ENCODE assay signal across 24 cellular contexts in genomic region chr3:132064114-132064513, GRCh38. TPM values are rescaled to one million over a fixed set of nuclear protein-coding genes. Genes with fewer than 3 reads are reported as not detected.
DNase-seq lines count a peak whose midpoint lies in the region; ATAC-seq and TF ChIP-seq lines count a peak whose summit lies in the region.
"Had no signal": no experiment of that assay in that cellular context is flagged by ENCODE, and none has a peak within 500 bp of the region (broad histone marks: within the 10 kb centered on the region; RNA-seq: fewer than 3 reads in every experiment).

No MANE protein-coding gene starts in this region.

- TF ChIP-seq EP300 in upper lobe of left lung (IDR thresholded peaks at IDR 0.05), result no peak

- no peak overlapping the region for H2BK15ac ChIP-seq in H9 (ENCODE audit: low read depth, low read length)

- H2BK5ac ChIP-seq in H9 (ENCODE audit: insufficient read length, low read length), result no peak overlapping the region

- H4K20me1 ChIP-seq in H9 (ENCODE audit: control insufficient read depth, insufficient read depth, insufficient read length), result no peaks in the 10 kb centered on the region

- H4K91ac ChIP-seq in H9 (ENCODE audit: insufficient read length, low read depth, low read length), result no peak overlapping the region

- no peak overlapping the region for H3K14ac ChIP-seq in H9 (ENCODE audit: insufficient read depth, low read length)

- H2BK12ac ChIP-seq in H9 (ENCODE audit: insufficient read length, low read depth, low read length), result no peak overlapping the region

- peak; percentile 46 for DNase-seq in H9
- peak; percentile 56 for DNase-seq in ecto neural progenitor cell (ENCODE audit: low spot score)
- peak; percentile 29 for DNase-seq in iPS-NIHi11 (ENCODE audit: low spot score)
- no peak for DNase-seq in hepatic stellate cell (ENCODE audit: low spot score)
- no peak for DNase-seq in DMS53 (lab: John Stamatoyannopoulos, UW)
- no peak for DNase-seq in upper lobe of left lung
- DNase-seq: Caco-2; CD8-positive, alpha-beta T cell; DMS79; EL; GF-D8; GOT3; Kasumi-1; NCI-H1105 treated with DMSO at 0.1 percent for 48 hours; NCI-H146; NCI-H1930; NCI-H2107; NCI-H69; OCI-M1 had no signal

- H2BK120ac ChIP-seq in H9 (ENCODE audit: low read depth, low read length, poor library complexity, severe bottlenecking), result no peak overlapping the region

- no peak overlapping the region for H3K27ac Mint-ChIP-seq in H9
- H3K27ac Mint-ChIP-seq: B cell; CD8-positive, alpha-beta T cell had no signal

- H3K79me1 ChIP-seq in H9 (ENCODE audit: insufficient read depth, low read depth, low read length, poor library complexity, severe bottlenecking), result no peaks in the 10 kb centered on the region

- no peak overlapping the region for H3K9ac ChIP-seq in H9 (ENCODE audit: extremely low read depth, insufficient read length, low read length)

- no peaks in the 10 kb centered on the region; a peak in 2 of 5 replicates for H3K9me3 Mint-ChIP-seq in H9

- no peak for TF ChIP-seq CTCF in H9 (conservative IDR thresholded peaks at IDR 0.05)
- no peak for TF ChIP-seq CTCF in upper lobe of left lung (IDR thresholded peaks at IDR 0.05)

- H3K4me3 ChIP-seq in upper lobe of left lung, result no peak overlapping the region
- H3K4me3 ChIP-seq: K562 had no signal

- H3K4me3 Mint-ChIP-seq in H9, result no peak overlapping the region
- H3K4me3 Mint-ChIP-seq: B cell; CD8-positive, alpha-beta T cell had no signal

- H3K36me3 ChIP-seq in upper lobe of left lung, result no peaks in the 10 kb centered on the region

- peaks cover 39% of the 10 kb centered on the region for H3K27me3 Mint-ChIP-seq in H9 (ENCODE audit: low read depth)

- no peaks in the 10 kb centered on the region for H3K79me2 ChIP-seq in H9 (ENCODE audit: insufficient read depth, low read length)

- no peak overlapping the region for H3K27ac ChIP-seq in H9 (ENCODE audit: insufficient read length, low read depth, low read length)
- H3K27ac ChIP-seq in upper lobe of left lung, result no peak overlapping the region
- H3K27ac ChIP-seq: C4-2B had no signal

- no peak overlapping the region for H2AK5ac ChIP-seq in H9 (ENCODE audit: insufficient read length, low read length)

- H3K23ac ChIP-seq in H9 (ENCODE audit: insufficient read length, low read depth, low read length), result no peak overlapping the region

- no peak overlapping the region for H3K4me2 ChIP-seq in H9 (ENCODE audit: insufficient read depth, insufficient read length, low read length)

- H2AFZ ChIP-seq in H9 (ENCODE audit: low read length), result no peak overlapping the region

- no peaks in the 10 kb centered on the region for H3K9me3 ChIP-seq in H9 (ENCODE audit: control insufficient read depth, low read depth, low read length)
- H3K9me3 ChIP-seq in upper lobe of left lung, result no peaks in the 10 kb centered on the region
- H3K9me3 ChIP-seq: Caco-2 had no signal

- no peaks in the 10 kb centered on the region for H3K36me3 Mint-ChIP-seq in H9 (ENCODE audit: insufficient read depth in 1 of 3, low read depth in 3 of 3)
- H3K36me3 Mint-ChIP-seq: CD8-positive, alpha-beta T cell had no signal

- no peak overlapping the region for H3K18ac ChIP-seq in H9 (ENCODE audit: insufficient read length, low read depth, low read length)

- no peaks in the 10 kb centered on the region for H3K4me1 ChIP-seq in H9 (ENCODE audit: insufficient read depth, low read length)
- no peaks in the 10 kb centered on the region for H3K4me1 ChIP-seq in upper lobe of left lung
- H3K4me1 ChIP-seq: Caco-2 had no signal

- H3K4ac ChIP-seq in H9 (ENCODE audit: low read depth, low read length), result no peak overlapping the region

- no peak overlapping the region for H2BK20ac ChIP-seq in H9 (ENCODE audit: low read depth, low read length, poor library complexity, severe bottlenecking)

- H4K8ac ChIP-seq in H9 (replicated peaks; ENCODE audit: insufficient read length, low read depth, low read length), result no peak overlapping the region

- H3K56ac ChIP-seq in H9 (ENCODE audit: insufficient read length, low read depth, low read length), result no peak overlapping the region

- no peak for TF ChIP-seq POLR2A in upper lobe of left lung (IDR thresholded peaks at IDR 0.05)

- no peak overlapping the region for H4K5ac ChIP-seq in H9 (ENCODE audit: insufficient read length, low read depth, low read length)

- H3T11ph ChIP-seq in H9 (ENCODE audit: low read length), result no peak overlapping the region

- no CpG with 5 or more reads among the region's 4 CpGs for WGBS in H9 (ENCODE audit: extremely low coverage, insufficient read length, low lambda C conversion rate)
- WGBS in upper lobe of left lung, 2 donors, result 9 to 10% methylated on average over 4 of the region's 4 CpGs

- no peak for ATAC-seq in HG03175 (IDR thresholded peaks at IDR 0.05; ENCODE audit: unreplicated experiment)
- ATAC-seq in upper lobe of left lung (ENCODE audit: low FRiP score in 2 of 2), result no peak
- ATAC-seq: CD8-positive, alpha-beta T cell; K562; SK-N-SH treated with all-trans-retinoic acid at 6 μM for 48 hours had no signal

- H3K23me2 ChIP-seq in H9 (ENCODE audit: insufficient read length, low read depth, low read length, poor library complexity, severe bottlenecking), result no peaks in the 10 kb centered on the region

- H3K4me1 Mint-ChIP-seq in H9, result peaks cover 8 to 9% of the 10 kb centered on the region in 2 experiments
- H3K4me1 Mint-ChIP-seq: B cell had no signal

- H3K27me3 ChIP-seq in H9 (ENCODE audit: insufficient read depth, low read length) (peaks cover 7% of the 10 kb centered on the region; the same call in 1 of the 2 replicates), upper lobe of left lung (no peaks in the 10 kb centered on the region)

RNA-seq across cellular contexts. Expression of gene CPNE4, which starts 29.3 kb away (rescaled TPM):
- 1.6 and 1.9 TPM in 2 replicates for total RNA-seq in H9 (2021)
- 1 to 10 TPM in 1 of 6 donors, under 1 TPM in 2, not detected in 3; 0.34 to 2.1 (median 0.47) TPM for total RNA-seq in upper lobe of left lung
- total RNA-seq: B cell; CD8-positive, alpha-beta T cell; K562 had no signal

Comparison
In these comparisons a context has a peak if more than half of its experiments do, and no peak if none do; other contexts are left out.
1. DNase-seq: peak in H9 (single experiment), ecto neural progenitor cell (single experiment) and iPS-NIHi11 (single experiment); none in hepatic stellate cell (single experiment), DMS53 (single experiment) and upper lobe of left lung (0 of 2).